ENCODE assay signal across 10 cellular contexts in the genomic region with DNA sequence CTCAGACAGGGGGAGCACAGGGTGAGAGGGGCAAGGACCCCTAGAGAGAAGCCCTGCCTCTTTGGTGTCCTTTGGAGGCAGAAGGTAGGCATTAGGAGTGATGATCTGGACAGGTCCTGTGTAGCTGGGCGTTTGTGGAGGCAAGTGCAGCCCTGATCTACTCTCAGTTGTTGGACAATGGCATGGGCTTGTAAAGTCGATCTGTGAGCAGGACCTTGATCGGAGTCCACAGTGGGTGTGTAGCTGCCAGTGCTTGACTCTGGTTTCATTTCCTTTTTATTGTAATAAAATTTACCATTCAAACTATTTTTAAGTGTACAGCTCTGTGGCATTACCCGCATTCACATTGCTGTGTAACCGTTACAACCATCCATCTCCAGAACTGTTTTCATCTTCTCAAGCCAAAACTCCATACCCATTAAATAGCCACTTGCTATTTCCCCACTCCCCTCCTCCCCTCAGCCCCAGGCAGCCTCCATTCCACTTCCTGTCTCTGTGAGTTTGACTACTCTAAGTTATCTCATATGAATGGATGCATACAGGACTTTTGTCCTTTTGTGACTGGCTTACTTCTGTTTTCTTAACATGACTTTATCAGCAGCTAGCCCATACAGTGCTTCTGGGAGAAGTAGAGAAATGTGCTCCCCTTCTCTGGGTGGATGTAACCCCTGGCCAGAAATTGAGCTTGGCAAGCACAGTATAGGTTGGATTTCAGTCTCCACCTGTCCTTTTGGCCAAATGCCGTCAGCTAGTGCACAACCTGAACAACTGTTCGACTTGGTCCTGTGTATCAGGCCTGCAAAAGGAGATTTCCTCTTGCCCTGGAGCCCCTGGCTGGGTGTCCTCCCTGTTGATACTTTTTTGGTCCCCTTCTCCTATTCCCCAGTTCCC.
DNase-seq lines count a peak whose midpoint lies in the region; ATAC-seq and TF ChIP-seq lines count a peak whose summit lies in the region.
"Had no signal": no experiment of that assay in that cellular context is flagged by ENCODE, and none has a peak within 500 bp of the region (broad histone marks: within the 10 kb centered on the region; RNA-seq: fewer than 3 reads in every experiment).

No MANE protein-coding gene starts in this region.

- H3K27me3 ChIP-seq in CD4-positive, alpha-beta T cell (ENCODE audit: control insufficient read depth, insufficient read depth, low read length), result peaks cover 5% of the 10 kb centered on the region
- H3K27me3 ChIP-seq: esophagus squamous epithelium had no signal

- no peak overlapping the region for H3K4me3 Mint-ChIP-seq in neural crest cell
- no peak overlapping the region for H3K4me3 Mint-ChIP-seq in CD4-positive, alpha-beta T cell

- intact Hi-C loops in CD4-positive, alpha-beta T cell (cut with DNase I, micrococcal nuclease), result no loop called here

- DNase-seq in RPMI7951 (ENCODE audit: low read depth) (peak; percentile 2), neural crest cell (ENCODE audit: low read depth, low spot score) (no peak), HT-29 (ENCODE audit: low spot score) (no peak), NCI-H2171 treated with DMSO at 0.1 percent for 48 hours (lab: John Stamatoyannopoulos, UW) (no peak)
- DNase-seq in CD4-positive, alpha-beta T cell, result no peak
- no peak for DNase-seq in stimulated activated CD4-positive, alpha-beta T cell treated with anti-CD3 and anti-CD28 coated beads, Interleukin-4, amount 100 ng/mL, for 1 hour
- DNase-seq: esophagus squamous epithelium, NCI-H345 had no signal

- H3K36me3 Mint-ChIP-seq in neural crest cell (ENCODE audit: low read depth), result no peaks in the 10 kb centered on the region
- no peaks in the 10 kb centered on the region for H3K36me3 Mint-ChIP-seq in CD4-positive, alpha-beta T cell (ENCODE audit: low read depth)

- no peak overlapping the region for H3K27ac ChIP-seq in CD4-positive, alpha-beta T cell (ENCODE audit: low read depth, low read length)

- ATAC-seq in GM18870 (IDR thresholded peaks at IDR 0.05; ENCODE audit: unreplicated experiment) (peak; percentile 31), HG02870 (IDR thresholded peaks at IDR 0.05; ENCODE audit: unreplicated experiment) (peak; percentile 28)
- ATAC-seq in CD4-positive, alpha-beta T cell (ENCODE audit: poor library complexity), result no peak

- no peaks in the 10 kb centered on the region for H3K9me3 ChIP-seq in CD4-positive, alpha-beta T cell (ENCODE audit: control insufficient read depth, low read length)
- H3K9me3 ChIP-seq: esophagus squamous epithelium had no signal

- POLR2A ChIA-PET in CD4-positive, alpha-beta T cell (lab: Charles Lee), result no interaction called here

- H3K9me3 Mint-ChIP-seq in neural crest cell, result no peaks in the 10 kb centered on the region
- H3K9me3 Mint-ChIP-seq in CD4-positive, alpha-beta T cell, result no peaks in the 10 kb centered on the region

- no peaks in the 10 kb centered on the region for H3K27me3 Mint-ChIP-seq in neural crest cell (ENCODE audit: low read depth)
- H3K27me3 Mint-ChIP-seq in CD4-positive, alpha-beta T cell, result peaks cover 36% of the 10 kb centered on the region

- CTCF ChIA-PET in CD4-positive, alpha-beta T cell (lab: Charles Lee), result no interaction called here

- no peak for TF ChIP-seq CTCF in neural crest cell (conservative IDR thresholded peaks at IDR 0.05)
- TF ChIP-seq CTCF in CD4-positive, alpha-beta T cell (IDR thresholded peaks at IDR 0.05), result no peak

- H3K27ac Mint-ChIP-seq in neural crest cell (ENCODE audit: unreplicated experiment), result peak overlapping the region; percentile 13
- H3K27ac Mint-ChIP-seq in CD4-positive, alpha-beta T cell, result no peak overlapping the region

- H3K4me1 Mint-ChIP-seq in neural crest cell, result peaks cover 40% of the 10 kb centered on the region
- no peaks in the 10 kb centered on the region for H3K4me1 Mint-ChIP-seq in CD4-positive, alpha-beta T cell (ENCODE audit: low read depth)
